ENCODE assay signal across 8 cellular contexts in the genomic region with DNA sequence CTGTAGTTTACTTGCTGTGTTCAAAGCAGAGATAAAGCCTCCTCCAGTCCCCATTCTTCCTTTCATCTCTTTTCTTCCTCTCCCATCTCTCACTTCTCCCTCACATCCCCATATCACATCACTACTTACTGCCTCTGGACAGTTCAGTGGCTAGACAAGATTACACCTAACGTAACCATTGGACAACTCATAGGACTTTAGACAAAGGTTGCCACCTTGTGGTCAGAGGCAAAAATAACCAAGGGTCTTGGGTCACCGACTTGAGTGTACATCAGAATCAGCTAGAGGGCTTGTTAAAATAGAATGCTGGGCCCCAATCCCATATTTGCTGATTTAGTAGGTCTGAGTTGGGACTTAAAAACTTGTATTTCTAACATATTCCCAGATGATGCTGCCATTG.
DNase-seq lines count a peak whose midpoint lies in the region; ATAC-seq, FAIRE-seq and TF ChIP-seq lines count a peak whose summit lies in the region.

No MANE protein-coding gene starts in this region.

- dilution Hi-C loops in keratinocyte (cut with MboI; ENCODE audit: extremely low pct_ligation_motif_present, low sequenced_read_pairs) = no loop called here

- no peak overlapping the region for H3K4me3 ChIP-seq in AG04449 (ENCODE audit: low read depth, low read length)
- H3K4me3 ChIP-seq in astrocyte (ENCODE audit: insufficient read depth, low read depth, low read length) = no peak overlapping the region
- no peak overlapping the region for H3K4me3 ChIP-seq in keratinocyte (ENCODE audit: control insufficient read depth in 2 of 3, extremely low read depth in 1 of 3, insufficient read depth in 2 of 3, low read depth in 1 of 3, low read length in 3 of 3)

- no peaks in the 10 kb centered on the region for H4K20me1 ChIP-seq in astrocyte (ENCODE audit: insufficient read depth, low read length)
- H4K20me1 ChIP-seq in keratinocyte (ENCODE audit: control insufficient read depth, extremely low read depth, insufficient read depth, low read length) = no peaks in the 10 kb centered on the region

- no peaks in the 10 kb centered on the region for H3K9me1 ChIP-seq in keratinocyte (ENCODE audit: control insufficient read depth, extremely low read depth, insufficient read depth, low read length)

- peak; percentile 0 for DNase-seq in AG04449 (ENCODE audit: low read depth, low spot score)
- peak; percentile 47 for DNase-seq in GDM1 (lab: John Stamatoyannopoulos, UW)
- DNase-seq in NOMO-1 (lab: John Stamatoyannopoulos, UW; ENCODE audit: unreplicated experiment in 2 of 2) = peak; percentile 23 to 56
- peak; percentile 22 for DNase-seq in astrocyte (ENCODE audit: low read depth)
- DNase-seq in keratinocyte (ENCODE audit: low read depth, low spot score) = peak; percentile 7
- peak; percentile 2 to 46 for DNase-seq in stimulated activated effector memory CD8-positive, alpha-beta T cell treated with anti-CD3 and anti-CD28 coated beads, Interleukin-12 subunit alpha, Interleukin-12 subunit beta, amount 100 ng/mL, for 72 hours (ENCODE audit: low spot score in 2 of 2)

- no peak overlapping the region for H3K27ac Mint-ChIP-seq in astrocyte (ENCODE audit: unreplicated experiment)
- H3K27ac Mint-ChIP-seq in stimulated activated effector memory CD8-positive, alpha-beta T cell treated with anti-CD3 and anti-CD28 coated beads, Interleukin-12 subunit alpha, Interleukin-12 subunit beta, amount 100 ng/mL, for 72 hours = no peak overlapping the region

- H3K27ac ChIP-seq in astrocyte (ENCODE audit: low read depth, low read length) (no peak overlapping the region), keratinocyte (ENCODE audit: control insufficient read depth, insufficient read depth, low read length) (no peak overlapping the region)

- ATAC-seq in HG03097 (IDR thresholded peaks at IDR 0.05; ENCODE audit: low FRiP score, unreplicated experiment) (peak; percentile 61), HG03378 (IDR thresholded peaks at IDR 0.05; ENCODE audit: unreplicated experiment) (no peak)
- no peak for ATAC-seq in stimulated activated effector memory CD8-positive, alpha-beta T cell treated with anti-CD3 and anti-CD28 coated beads, Interleukin-12 subunit alpha, Interleukin-12 subunit beta, amount 100 ng/mL, for 72 hours

- H3K4me1 Mint-ChIP-seq in astrocyte (ENCODE audit: low read depth, unreplicated experiment) = peaks cover 3% of the 10 kb centered on the region
- no peaks in the 10 kb centered on the region for H3K4me1 Mint-ChIP-seq in stimulated activated effector memory CD8-positive, alpha-beta T cell treated with anti-CD3 and anti-CD28 coated beads, Interleukin-12 subunit alpha, Interleukin-12 subunit beta, amount 100 ng/mL, for 72 hours

- no peaks in the 10 kb centered on the region for H3K79me2 ChIP-seq in astrocyte (ENCODE audit: insufficient read depth, low read length)
- H3K79me2 ChIP-seq in keratinocyte (ENCODE audit: control insufficient read depth, insufficient read depth, low read length) = no peaks in the 10 kb centered on the region

- FAIRE-seq in astrocyte (lab: Jason Lieb, UNC) (peak; percentile 88), keratinocyte (lab: Jason Lieb, UNC) (peak; percentile 73)

- no peaks in the 10 kb centered on the region for H3K9me3 Mint-ChIP-seq in astrocyte (ENCODE audit: unreplicated experiment)
- H3K9me3 Mint-ChIP-seq in stimulated activated effector memory CD8-positive, alpha-beta T cell treated with anti-CD3 and anti-CD28 coated beads, Interleukin-12 subunit alpha, Interleukin-12 subunit beta, amount 100 ng/mL, for 72 hours = no peaks in the 10 kb centered on the region

- H2AFZ ChIP-seq in astrocyte (ENCODE audit: low read depth, low read length) = no peak overlapping the region
- H2AFZ ChIP-seq in keratinocyte (ENCODE audit: control insufficient read depth, low read length) = no peak overlapping the region

- H3K27me3 ChIP-seq in astrocyte (ENCODE audit: insufficient read depth, low read length) = no peaks in the 10 kb centered on the region
- peaks cover 3% of the 10 kb centered on the region for H3K27me3 ChIP-seq in keratinocyte (ENCODE audit: control insufficient read depth, extremely low read depth, insufficient read depth, low read length)

- H3K36me3 Mint-ChIP-seq in astrocyte (ENCODE audit: low read depth, unreplicated experiment) = no peaks in the 10 kb centered on the region
- no peaks in the 10 kb centered on the region for H3K36me3 Mint-ChIP-seq in stimulated activated effector memory CD8-positive, alpha-beta T cell treated with anti-CD3 and anti-CD28 coated beads, Interleukin-12 subunit alpha, Interleukin-12 subunit beta, amount 100 ng/mL, for 72 hours

- POLR2A ChIA-PET in AG04449 (lab: Yijun Ruan, JAX) = no interaction called here

- H3K4me1 ChIP-seq in astrocyte (ENCODE audit: insufficient read depth, low read length) = no peaks in the 10 kb centered on the region
- H3K4me1 ChIP-seq in keratinocyte (ENCODE audit: control insufficient read depth, extremely low read depth, insufficient read depth, low read length) = no peaks in the 10 kb centered on the region

- CTCF ChIA-PET in AG04449 (lab: Yijun Ruan, JAX) = interaction anchor here (0.8 to 1.8 kb wide), 6 partner anchors 9 to 695 kb away, joined by 3 to 7 read pairs (median 4); no protein-coding TSS in a partner anchor

- H3K9ac ChIP-seq in astrocyte (ENCODE audit: low read length) (no peak overlapping the region), keratinocyte (ENCODE audit: control insufficient read depth, extremely low read depth, insufficient read depth, low read length) (no peak overlapping the region)

- H3K4me3 Mint-ChIP-seq in astrocyte (ENCODE audit: unreplicated experiment) = no peak overlapping the region
- H3K4me3 Mint-ChIP-seq in stimulated activated effector memory CD8-positive, alpha-beta T cell treated with anti-CD3 and anti-CD28 coated beads, Interleukin-12 subunit alpha, Interleukin-12 subunit beta, amount 100 ng/mL, for 72 hours = no peak overlapping the region

- TF ChIP-seq CTCF in AG04449 (IDR thresholded peaks at IDR 0.05; ENCODE audit: insufficient read depth, low read length, missing control alignments) (peak; percentile 43), astrocyte (IDR thresholded peaks at IDR 0.05; ENCODE audit: insufficient read depth, low read depth, low read length) (peak; percentile 38), keratinocyte (optimal IDR thresholded peaks at IDR 0.05 in 1 of 3, IDR thresholded peaks at IDR 0.05 in 1 of 3, conservative IDR thresholded peaks at IDR 0.05 in 1 of 3; ENCODE audit: extremely low read depth in 1 of 3, insufficient read depth in 2 of 3, low read length in 3 of 3) (peak; percentile 52 to 61 (median 53))

- H3K9me3 ChIP-seq in astrocyte (ENCODE audit: insufficient read depth, low read depth, low read length) (no peaks in the 10 kb centered on the region), keratinocyte (ENCODE audit: control insufficient read depth, low read depth, low read length) (no peaks in the 10 kb centered on the region)

- H3K36me3 ChIP-seq in astrocyte (ENCODE audit: insufficient read depth, low read length) = no peaks in the 10 kb centered on the region
- no peaks in the 10 kb centered on the region for H3K36me3 ChIP-seq in keratinocyte (ENCODE audit: control insufficient read depth in 2 of 2, extremely low read depth in 1 of 2, insufficient read depth in 2 of 2, low read length in 2 of 2)

- H3K4me2 ChIP-seq in astrocyte (ENCODE audit: low read length) (no peak overlapping the region), keratinocyte (ENCODE audit: control insufficient read depth, extremely low read depth, insufficient read depth, low read depth, low read length) (no peak overlapping the region)

- H3K27me3 Mint-ChIP-seq in astrocyte (ENCODE audit: low read depth, unreplicated experiment) = no peaks in the 10 kb centered on the region
